Comparison of ENCODE assay signal across 10 cellular contexts in genomic region chr11:132858203-132858602, GRCh38.
DNase-seq lines count a peak whose midpoint lies in the region; ATAC-seq, FAIRE-seq and TF ChIP-seq lines count a peak whose summit lies in the region.
"Had no signal": no experiment of that assay in that cellular context is flagged by ENCODE, and none has a peak within 500 bp of the region (broad histone marks: within the 10 kb centered on the region; RNA-seq: fewer than 3 reads in every experiment).

No MANE protein-coding gene starts in this region.

- H3K27me3 ChIP-seq in HL-60 (ENCODE audit: insufficient read depth, poor library complexity, severe bottlenecking): no peaks in the 10 kb centered on the region
- H3K27me3 ChIP-seq: tibial nerve had no signal

- H3K27ac ChIP-seq in HL-60 (replicated peaks): no peak overlapping the region
- H3K27ac ChIP-seq: tibial nerve had no signal

- in situ Hi-C loops in astrocyte of the cerebellum (cut with HindIII; ENCODE audit: low sequenced_read_pairs): no loop called here

- no peak overlapping the region for H3K4me3 ChIP-seq in AG09309 (ENCODE audit: control insufficient read depth, low read depth, low read length)
- no peak overlapping the region for H3K4me3 ChIP-seq in HL-60 (replicated peaks; ENCODE audit: insufficient read depth, low read length)
- H3K4me3 ChIP-seq in astrocyte of the cerebellum (ENCODE audit: low read depth, low read length): no peak overlapping the region
- H3K4me3 ChIP-seq: tibial nerve had no signal

- FAIRE-seq in frontal cortex (lab: Jason Lieb, UNC): no peak

- TF ChIP-seq CTCF in AG09309 (IDR thresholded peaks at IDR 0.05; ENCODE audit: control insufficient read depth, insufficient read depth, low read depth, low read length, missing control alignments) (peak; percentile 31), HL-60 (IDR thresholded peaks at IDR 0.05; ENCODE audit: insufficient read depth, low read length) (peak; percentile 13), astrocyte of the cerebellum (IDR thresholded peaks at IDR 0.05; ENCODE audit: low read depth, low read length, missing control alignments) (peak; percentile 53)

- DNase-seq in AG09309 (ENCODE audit: low read depth) (no peak), HL-60 (ENCODE audit: low read depth in 1 of 2, low spot score in 1 of 2) (peak in 1 of 2 experiments; percentile 39), astrocyte of the cerebellum (ENCODE audit: low read depth) (no peak), iris pigment epithelial cell (ENCODE audit: low read depth) (peak; percentile 7), NCI-H2171 treated with DMSO at 0.1 percent for 48 hours (lab: John Stamatoyannopoulos, UW) (no peak), A172 (ENCODE audit: low spot score) (no peak), frontal cortex (ENCODE audit: low spot score in 2 of 2) (no peak)
- DNase-seq: CD4-positive, alpha-beta T cell had no signal

- no peak for ATAC-seq in GM21381 (IDR thresholded peaks at IDR 0.05; ENCODE audit: unreplicated experiment)
